In genomic region chr7:150515248-150515647, GRCh38 we compare ENCODE assay signal across 10 cellular contexts. TPM values are rescaled to one million over a fixed set of nuclear protein-coding genes. Genes with fewer than 3 reads are reported as not detected.
DNase-seq lines count a peak whose midpoint lies in the region; ATAC-seq lines count a peak whose summit lies in the region.
"Had no signal": no experiment of that assay in that cellular context is flagged by ENCODE, and none has a peak within 500 bp of the region (broad histone marks: within the 10 kb centered on the region; RNA-seq: fewer than 3 reads in every experiment).

No MANE protein-coding gene starts in this region.

- H3K4me3 Mint-ChIP-seq in CD4-positive, alpha-beta memory T cell, result peak overlapping the region; percentile 97 to 100 (median 100)
- H3K4me3 Mint-ChIP-seq in activated naive CD8-positive, alpha-beta T cell treated with anti-CD3 and anti-CD28 coated beads for 36 hours, result peak overlapping the region; percentile 89
- peak overlapping the region; percentile 96 to 100 (median 99) for H3K4me3 Mint-ChIP-seq in naive thymus-derived CD8-positive, alpha-beta T cell

- no peaks in the 10 kb centered on the region for H3K9me2 ChIP-seq in GM23248 (ENCODE audit: insufficient read depth)

- H3K36me3 Mint-ChIP-seq in CD4-positive, alpha-beta memory T cell, result peaks cover 46 to 62% of the 10 kb centered on the region in 2 donors
- peaks cover 20% of the 10 kb centered on the region for H3K36me3 Mint-ChIP-seq in activated naive CD8-positive, alpha-beta T cell treated with anti-CD3 and anti-CD28 coated beads for 36 hours
- peaks cover 42 to 57% (median 46%) of the 10 kb centered on the region in 3 donors for H3K36me3 Mint-ChIP-seq in naive thymus-derived CD8-positive, alpha-beta T cell

- H4K8ac ChIP-seq in mesendoderm (ENCODE audit: low read depth, low read length), result no peak overlapping the region

- no peak overlapping the region for H2BK5ac ChIP-seq in mesendoderm (ENCODE audit: low read length)

- POLR2A ChIA-PET in CD4-positive, alpha-beta memory T cell (lab: Charles Lee; ENCODE audit: partially characterized antibody), result interaction anchor here (0.6 to 33.6 kb wide), 41 partner anchors 10 to 240 kb away, joined by 3 to 1033 read pairs (median 9); partner anchors contain the start of genes GIMAP1, GIMAP2, GIMAP4 and GIMAP5
- POLR2A ChIA-PET in naive thymus-derived CD8-positive, alpha-beta T cell (lab: Charles Lee), result interaction anchor here (0.6 to 13.2 kb wide), 42 partner anchors 8 to 642 kb away, joined by 3 to 812 read pairs (median 6); partner anchors contain the start of genes ACTR3C, ATP6V0E2, GIMAP1 and GIMAP2

- no peak overlapping the region for H3K23ac ChIP-seq in mesendoderm (ENCODE audit: low read length)

- H3K4me1 Mint-ChIP-seq in CD4-positive, alpha-beta memory T cell, result peaks cover 34 to 54% (median 39%) of the 10 kb centered on the region in 4 donors
- peaks cover 49% of the 10 kb centered on the region for H3K4me1 Mint-ChIP-seq in activated naive CD8-positive, alpha-beta T cell treated with anti-CD3 and anti-CD28 coated beads for 36 hours
- H3K4me1 Mint-ChIP-seq in naive thymus-derived CD8-positive, alpha-beta T cell, result peaks cover 24 to 50% (median 45%) of the 10 kb centered on the region in 4 donors

- H3K9ac ChIP-seq in GM23248 (no peak overlapping the region), mesendoderm (ENCODE audit: low read length) (no peak overlapping the region)

- no peaks in the 10 kb centered on the region for H3F3A ChIP-seq in GM23248 (ENCODE audit: insufficient read depth)

- H2AFZ ChIP-seq in GM23248, result no peak overlapping the region

- in situ Hi-C loops in GM23248 (cut with MboI), result no loop called here

- CTCF ChIA-PET in CD4-positive, alpha-beta memory T cell (lab: Charles Lee; ENCODE audit: partially characterized antibody), result interaction anchor here (0.8 to 7.8 kb wide), 25 partner anchors 10 to 244 kb away, joined by 3 to 146 read pairs (median 5); partner anchors contain the start of genes GIMAP1, GIMAP2, GIMAP4 and GIMAP6

- H3K4me1 ChIP-seq in CD4-positive, alpha-beta memory T cell (ENCODE audit: insufficient read depth, low read length), result peaks cover 42% of the 10 kb centered on the region
- H3K4me1 ChIP-seq in GM23248 (ENCODE audit: insufficient read depth), result no peaks in the 10 kb centered on the region
- H3K4me1 ChIP-seq in mesendoderm (ENCODE audit: control insufficient read depth, low read depth, low read length), result no peaks in the 10 kb centered on the region

- whole genome bisulfite sequencing in GM23248 (ENCODE audit: low coverage in 1 of 2, low lambda C conversion rate in 2 of 2, missing lambda C conversion rate in 2 of 2), 2 experiments, result 8 to 10% methylated on average over 4 of the region's 4 CpGs
- WGBS in mesendoderm (ENCODE audit: extremely low coverage, insufficient coverage, low lambda C conversion rate), result no CpG with 5 or more reads among the region's 4 CpGs

- no peaks in the 10 kb centered on the region for H3K27me3 Mint-ChIP-seq in CD4-positive, alpha-beta memory T cell
- H3K27me3 Mint-ChIP-seq in activated naive CD8-positive, alpha-beta T cell treated with anti-CD3 and anti-CD28 coated beads for 36 hours, result no peaks in the 10 kb centered on the region
- H3K27me3 Mint-ChIP-seq in naive thymus-derived CD8-positive, alpha-beta T cell, result no peaks in the 10 kb centered on the region

- H3K27me3 ChIP-seq in CD4-positive, alpha-beta memory T cell (ENCODE audit: insufficient read depth, low read length), result no peaks in the 10 kb centered on the region
- no peaks in the 10 kb centered on the region for H3K27me3 ChIP-seq in GM23248 (replicated peaks; ENCODE audit: insufficient read depth)
- no peaks in the 10 kb centered on the region for H3K27me3 ChIP-seq in mesendoderm (ENCODE audit: insufficient read depth, low read length, poor library complexity)

- no peaks in the 10 kb centered on the region for H3K79me2 ChIP-seq in GM23248 (ENCODE audit: insufficient read depth)
- H3K79me2 ChIP-seq in mesendoderm (ENCODE audit: control insufficient read depth, insufficient read depth, low read length), result no peaks in the 10 kb centered on the region

- H3K27ac Mint-ChIP-seq in CD4-positive, alpha-beta memory T cell, result peak overlapping the region; percentile 94 to 99 (median 97)
- peak overlapping the region; percentile 93 for H3K27ac Mint-ChIP-seq in activated naive CD8-positive, alpha-beta T cell treated with anti-CD3 and anti-CD28 coated beads for 36 hours
- H3K27ac Mint-ChIP-seq in naive thymus-derived CD8-positive, alpha-beta T cell, result peak overlapping the region; percentile 94 to 99 (median 98)

- no peak overlapping the region for H3K4ac ChIP-seq in mesendoderm (ENCODE audit: low read depth, low read length)

- intact Hi-C loops in CD4-positive, alpha-beta memory T cell (cut with micrococcal nuclease), result loop anchor here (1.0 to 5.0 kb wide), 6 partner anchors 34 to 227 kb away; partner anchors contain the start of gene GIMAP2

- ATAC-seq in GM21381 (IDR thresholded peaks at IDR 0.05; ENCODE audit: unreplicated experiment) (peak; percentile 19), GM18861 (IDR thresholded peaks at IDR 0.05; ENCODE audit: unreplicated experiment) (no peak)
- ATAC-seq in naive thymus-derived CD8-positive, alpha-beta T cell, result peak; percentile 24 to 31

- H3K56ac ChIP-seq in mesendoderm (ENCODE audit: low read length), result no peak overlapping the region

- no peak overlapping the region for H2BK120ac ChIP-seq in mesendoderm (ENCODE audit: low read depth, low read length)

- no peaks in the 10 kb centered on the region for H4K20me1 ChIP-seq in GM23248 (ENCODE audit: insufficient read depth)

- no peak overlapping the region for H3K18ac ChIP-seq in mesendoderm (ENCODE audit: low read length)

- H4K5ac ChIP-seq in mesendoderm (ENCODE audit: low read length), result no peak overlapping the region

- peak overlapping the region; percentile 77 for H3K27ac ChIP-seq in CD4-positive, alpha-beta memory T cell (ENCODE audit: low read depth, low read length)
- H3K27ac ChIP-seq in GM23248 (no peak overlapping the region), mesendoderm (ENCODE audit: low read depth, low read length) (no peak overlapping the region)

- H3K9me3 ChIP-seq in CD4-positive, alpha-beta memory T cell (ENCODE audit: control insufficient read depth in 1 of 2, low read length in 2 of 2), result no peaks in the 10 kb centered on the region
- no peaks in the 10 kb centered on the region for H3K9me3 ChIP-seq in GM23248 (ENCODE audit: low read depth)

- no peaks in the 10 kb centered on the region for H3K79me1 ChIP-seq in mesendoderm (ENCODE audit: low read length)

- DNase-seq in CD4-positive, alpha-beta memory T cell, result no peak
- DNase-seq in activated naive CD8-positive, alpha-beta T cell treated with anti-CD3 and anti-CD28 coated beads for 36 hours, result no peak
- DNase-seq in naive thymus-derived CD8-positive, alpha-beta T cell, result peak in 1 of 10 donors; percentile 35
- DNase-seq in GM23248 (no peak), mesendoderm (no peak), EL (no peak)
- DNase-seq: IMR-90 had no signal

- H2AK5ac ChIP-seq in mesendoderm (ENCODE audit: low read length), result no peak overlapping the region

- peak overlapping the region; percentile 92 to 99 for H3K4me3 ChIP-seq in CD4-positive, alpha-beta memory T cell (ENCODE audit: low read length in 2 of 2)
- H3K4me3 ChIP-seq in GM23248, result no peak overlapping the region
- H3K4me3 ChIP-seq in mesendoderm (ENCODE audit: low read length), result no peak overlapping the region

- H3K9me3 Mint-ChIP-seq in CD4-positive, alpha-beta memory T cell, result peaks cover 0 to 18% (median 7%) of the 10 kb centered on the region in 8 donors
- H3K9me3 Mint-ChIP-seq in activated naive CD8-positive, alpha-beta T cell treated with anti-CD3 and anti-CD28 coated beads for 36 hours, result peaks cover 10% of the 10 kb centered on the region
- peaks cover 0 to 13% (median 5%) of the 10 kb centered on the region in 9 donors for H3K9me3 Mint-ChIP-seq in naive thymus-derived CD8-positive, alpha-beta T cell

- H3K36me3 ChIP-seq in CD4-positive, alpha-beta memory T cell (ENCODE audit: insufficient read depth, low read length), result peaks cover 6% of the 10 kb centered on the region
- H3K36me3 ChIP-seq in GM23248 (ENCODE audit: low read depth), result no peaks in the 10 kb centered on the region
- H3K36me3 ChIP-seq in mesendoderm (ENCODE audit: control insufficient read depth, insufficient read depth, low read length), result no peaks in the 10 kb centered on the region

- no peak overlapping the region for H2BK15ac ChIP-seq in mesendoderm (replicated peaks; ENCODE audit: low read depth)

- H3K4me2 ChIP-seq in GM23248 (ENCODE audit: unreplicated experiment) (no peak overlapping the region), mesendoderm (ENCODE audit: low read length) (no peak overlapping the region)

RNA-seq across cellular contexts. Expression of gene GIMAP7, which starts 0.6 kb away (rescaled TPM):
- 100 to 1,000 TPM; 464 to 476 TPM for total RNA-seq in CD4-positive, alpha-beta memory T cell
- 1,000 to 10,000 TPM in 1 of 2 donors, 100 to 1,000 TPM in 1; 557 to 1,096 TPM for polyA plus RNA-seq in CD4-positive, alpha-beta memory T cell
- total RNA-seq in activated naive CD8-positive, alpha-beta T cell treated with anti-CD3 and anti-CD28 coated beads for 36 hours, result 10 to 100 TPM; 36.1 to 37.9 TPM
- 100 to 1,000 TPM; 367 to 369 TPM for total RNA-seq in naive thymus-derived CD8-positive, alpha-beta T cell
- 100 to 1,000 TPM; 451 to 821 (median 658) TPM for polyA plus RNA-seq in naive thymus-derived CD8-positive, alpha-beta T cell
- total RNA-seq in GM23248 (2014; rRNA removed; shearing (Covaris generic)), result not detected in 2 replicates
- not detected in 2 replicates for polyA plus RNA-seq in GM23248 (2016; fragmentation: Nextera tagmentation; extraction: Ambion mirVana)
- polyA plus RNA-seq in mesendoderm (2013, experiment 1 of 2), result 0.04 TPM
- polyA plus RNA-seq in mesendoderm (2013, experiment 2 of 2), result 0.03 TPM
- total RNA-seq: IMR-90, OCI-LY7 had no signal
- polyA plus RNA-seq: IMR-90 had no signal

RNA-seq across cellular contexts. Expression of gene GIMAP4, which starts 51.9 kb away (rescaled TPM):
- 100 to 1,000 TPM; 418 to 448 TPM for total RNA-seq in CD4-positive, alpha-beta memory T cell
- polyA plus RNA-seq in CD4-positive, alpha-beta memory T cell, result 100 to 1,000 TPM; 449 to 613 TPM
- total RNA-seq in activated naive CD8-positive, alpha-beta T cell treated with anti-CD3 and anti-CD28 coated beads for 36 hours, result 10 to 100 TPM; 72.0 to 72.7 TPM
- total RNA-seq in naive thymus-derived CD8-positive, alpha-beta T cell, result 100 to 1,000 TPM; 381 to 403 TPM
- polyA plus RNA-seq in naive thymus-derived CD8-positive, alpha-beta T cell, result 100 to 1,000 TPM; 233 to 526 (median 341) TPM
- total RNA-seq in GM23248 (2014; rRNA removed; shearing (Covaris generic)), result not detected in 2 replicates
- polyA plus RNA-seq in GM23248 (2016; fragmentation: Nextera tagmentation; extraction: Ambion mirVana), result not detected in 2 replicates
- 0.03 TPM for polyA plus RNA-seq in mesendoderm (2013, experiment 1 of 2)
- 0.04 TPM for polyA plus RNA-seq in mesendoderm (2013, experiment 2 of 2)
- total RNA-seq: IMR-90, OCI-LY7 had no signal
- polyA plus RNA-seq: IMR-90 had no signal

Comparison
In these comparisons a context has a peak if more than half of its experiments do, and no peak if none do; other contexts are left out.
1. H3K4me3 ChIP-seq: peak in CD4-positive, alpha-beta memory T cell (2 of 2); none in GM23248 (single experiment) and mesendoderm (single experiment).
2. RNA of gene GIMAP7, which starts 0.6 kb away (total RNA-seq): 464 to 476 TPM in CD4-positive, alpha-beta memory T cell, 367 to 369 TPM in naive thymus-derived CD8-positive, alpha-beta T cell and 36.1 to 37.9 TPM in activated naive CD8-positive, alpha-beta T cell treated with anti-CD3 and anti-CD28 coated beads for 36 hours; not detected in GM23248; every median in the first group is over 10 times any median in the second.
3. RNA of gene GIMAP4, which starts 51.9 kb away (total RNA-seq): 418 to 448 TPM in CD4-positive, alpha-beta memory T cell, 381 to 403 TPM in naive thymus-derived CD8-positive, alpha-beta T cell and 72.0 to 72.7 TPM in activated naive CD8-positive, alpha-beta T cell treated with anti-CD3 and anti-CD28 coated beads for 36 hours; not detected in GM23248; every median in the first group is over 10 times any median in the second.
4. Peak in every context shown above with its lines, with median percentiles within 50 percentile points of each other: H3K27ac Mint-ChIP-seq and H3K4me3 Mint-ChIP-seq.